ENCODE assay signal across 8 cellular contexts in genomic region chr14:73136387-73137221, GRCh38. TPM values are rescaled to one million over a fixed set of nuclear protein-coding genes. Genes with fewer than 3 reads are reported as not detected.
A peak's percentile ranks its signal among the peaks of the same experiment; 100 is the strongest.
DNase-seq lines count a peak whose midpoint lies in the region; ATAC-seq, FAIRE-seq and TF ChIP-seq lines count a peak whose summit lies in the region.

Gene PSEN1 (plus strand): TSS chr14:73136507. CDS start chr14:73148020, 11,513 bp downstream.

- H3K36me3 ChIP-seq in kidney (ENCODE audit: control insufficient read depth in 1 of 2, insufficient read depth in 2 of 2, low read length in 2 of 2): no peaks in the 10 kb centered on the region

- peaks cover 6 to 13% of the 10 kb centered on the region in 2 donors for H3K4me1 ChIP-seq in kidney (ENCODE audit: control insufficient read depth in 1 of 2, insufficient read depth in 1 of 2, low read depth in 1 of 2, low read length in 2 of 2)

- DNase-seq in AML-193 (lab: John Stamatoyannopoulos, UW) (peak; percentile 87 to 92), NCI-H510A treated with DMSO at 0.1 percent for 48 hours (lab: John Stamatoyannopoulos, UW) (peak; percentile 90), cerebellum (ENCODE audit: low spot score) (peak; percentile 99), kidney (peak; percentile 98)
- DNase-seq in activated CD4-positive, alpha-beta T cell treated with anti-CD3 and anti-CD28 coated beads for 24 hours (ENCODE audit: low read depth in 2 of 2): peak; percentile 97 to 99
- DNase-seq in stimulated activated CD4-positive, alpha-beta T cell treated with anti-CD3 and anti-CD28 coated beads, Interleukin-15, amount 100 ng/mL, for 1 hour (ENCODE audit: low read depth in 1 of 2, low spot score in 1 of 2): peak; percentile 99

- peak within 1 kb of the TSS; percentile 76 to 88 for H3K4me3 ChIP-seq in kidney (ENCODE audit: low read length in 2 of 2)

- intact Hi-C loops in kidney (cut with DNase I): no loop called here

- TF ChIP-seq POLR2A in GM19099 (IDR thresholded peaks at IDR 0.05; ENCODE audit: extremely low read depth, insufficient read length, low read depth): peak; percentile 95

- FAIRE-seq in kidney (lab: Jason Lieb, UNC): peak; percentile 3

- H3K27ac ChIP-seq in kidney (ENCODE audit: low read depth in 2 of 2, low read length in 2 of 2): peak within 1 kb of the TSS; percentile 93 to 95

- ATAC-seq in HG03378 (IDR thresholded peaks at IDR 0.05; ENCODE audit: unreplicated experiment): peak; percentile 71

- no peaks in the 10 kb centered on the region for H3K9me3 ChIP-seq in kidney (ENCODE audit: control insufficient read depth in 1 of 2, low read length in 2 of 2)

- peak within 1 kb of the TSS; percentile 68 to 84 for H3K9ac ChIP-seq in kidney (ENCODE audit: low read length in 2 of 2)

- no peak for TF ChIP-seq CTCF in kidney (IDR thresholded peaks at IDR 0.05; ENCODE audit: borderline replicate concordance, extremely low read depth, insufficient read depth)

RNA-seq across cellular contexts. Expression of gene PSEN1, which starts in this region (rescaled TPM):
- 55.5 TPM for total RNA-seq in cerebellum
- 68.6 TPM for total RNA-seq in kidney
- 33.5 TPM for polyA plus RNA-seq in kidney (ENCODE audit: insufficient read depth, low read depth, low replicate concordance)

Comparison
In these comparisons a context has a peak if more than half of its experiments do, and no peak if none do; other contexts are left out.
1. Peak in every context shown above with its lines: DNase-seq, ATAC-seq, H3K4me3 ChIP-seq and H3K27ac ChIP-seq.